8 cellular contexts compared by ENCODE assay signal in genomic region chr19:8396563-8397203, GRCh38. TPM values are rescaled to one million over a fixed set of nuclear protein-coding genes. Genes with fewer than 3 reads are reported as not detected.
A peak's percentile ranks its signal among the peaks of the same experiment; 100 is the strongest.
DNase-seq lines count a peak whose midpoint lies in the region; ATAC-seq and TF ChIP-seq lines count a peak whose summit lies in the region.

No MANE protein-coding gene starts in this region.

- H3K27me3 ChIP-seq in AG04450 (ENCODE audit: control insufficient read depth, insufficient read depth, low read length) (no peaks in the 10 kb centered on the region), psoas muscle (ENCODE audit: insufficient read depth in 3 of 3, low read length in 2 of 3) (no peaks in the 10 kb centered on the region)

- no peak overlapping the region for H3K4me3 ChIP-seq in AG04450 (ENCODE audit: low read depth, low read length)
- H3K4me3 ChIP-seq in psoas muscle: no peak overlapping the region

- CTCF ChIA-PET in AG04450 (lab: Charles Lee): interaction anchor here (0.9 to 1.0 kb wide), 4 partner anchors 42 to 61 kb away, joined by 3 to 7 read pairs (median 6); no protein-coding TSS in a partner anchor

- H3K27ac ChIP-seq in AG04450 (ENCODE audit: low read depth, low read length) (no peak overlapping the region), psoas muscle (no peak overlapping the region)

- peak; percentile 19 to 50 (median 34) for ATAC-seq in psoas muscle
- ATAC-seq in GM21447 (IDR thresholded peaks at IDR 0.05; ENCODE audit: unreplicated experiment): no peak

- H3K4me1 ChIP-seq in psoas muscle: peaks cover 50% of the 10 kb centered on the region

- POLR2A ChIA-PET in AG04450 (lab: Yijun Ruan, JAX): no interaction called here

- WGBS in psoas muscle, 3 donors: 59 to 75% (median 67%) methylated on average over 17 to 22 of the region's 22 CpGs

- TF ChIP-seq CTCF in AG04450 (IDR thresholded peaks at IDR 0.05; ENCODE audit: low read depth, low read length): peak; percentile 72
- TF ChIP-seq CTCF in psoas muscle (IDR thresholded peaks at IDR 0.05): peak; percentile 55

- DNase-seq in AG04450 (ENCODE audit: low read depth, low spot score) (no peak), HCEC 1CT (peak; percentile 46), SKM-1 treated with dmso at 0.1 percent for 144 hours (lab: John Stamatoyannopoulos, UW; ENCODE audit: unreplicated experiment) (peak; percentile 60), globus pallidus (ENCODE audit: low spot score) (peak; percentile 80), psoas muscle (peak; percentile 73 to 83), NCI-H1105 treated with DMSO at 0.1 percent for 48 hours (lab: John Stamatoyannopoulos, UW) (no peak)
- peak; percentile 73 for DNase-seq in activated naive CD4-positive, alpha-beta T cell treated with anti-CD3 and anti-CD28 coated beads, Interleukin-2, amount 50 U/mL, for 16 hours

- intact Hi-C loops in psoas muscle (cut with DNase I): loop anchor here in 1 of 2 donors (2.0 kb wide), 1 partner anchor 42 kb away; no protein-coding TSS in a partner anchor

- peaks cover 0 to 20% of the 10 kb centered on the region in 2 donors for H3K36me3 ChIP-seq in psoas muscle (ENCODE audit: insufficient read depth in 1 of 2, low read depth in 1 of 2)

- no peaks in the 10 kb centered on the region; the same call in 1 of the 2 replicates for H3K9me3 ChIP-seq in AG04450 (ENCODE audit: control insufficient read depth, insufficient read depth, low read length)
- H3K9me3 ChIP-seq in psoas muscle: no peaks in the 10 kb centered on the region

RNA-seq across cellular contexts. Expression of gene RAB11B, which starts 6.5 kb away (rescaled TPM):
- polyA plus RNA-seq in AG04450 (2011; rRNA removed) (25.3 and 37.6 TPM in 2 replicates), psoas muscle (10 to 100 TPM; 43.9 to 59.9 (median 56.9) TPM)
- polyA minus RNA-seq in AG04450 (2011; rRNA and poly(A)+ RNA removed): 18.3 and 22.0 TPM in 2 replicates
- 100 to 1,000 TPM in 1 of 4 donors, 10 to 100 TPM in 3; 77.1 to 130 (median 82.2) TPM for total RNA-seq in psoas muscle

RNA-seq across cellular contexts. Expression of gene MARCHF2, which starts 16.4 kb away (rescaled TPM):
- 14.7 and 20.0 TPM in 2 replicates for polyA plus RNA-seq in AG04450 (2011; rRNA removed)
- 14.4 and 16.5 TPM in 2 replicates for polyA minus RNA-seq in AG04450 (2011; rRNA and poly(A)+ RNA removed)
- total RNA-seq in psoas muscle: 10 to 100 TPM; 47.7 to 56.0 (median 52.2) TPM
- 10 to 100 TPM; 32.8 to 55.6 (median 48.9) TPM for polyA plus RNA-seq in psoas muscle

RNA-seq across cellular contexts. Expression of gene ANGPTL4, which starts 32.7 kb away (rescaled TPM):
- polyA plus RNA-seq in AG04450 (2011; rRNA removed) (1.3 and 1.7 TPM in 2 replicates), psoas muscle (100 to 1,000 TPM in 1 of 3 donors, 10 to 100 TPM in 2; 17.2 to 235 (median 19.1) TPM)
- 0.43 and 0.83 TPM in 2 replicates for polyA minus RNA-seq in AG04450 (2011; rRNA and poly(A)+ RNA removed)
- 100 to 1,000 TPM in 1 of 4 donors, 10 to 100 TPM in 3; 10.7 to 118 (median 44.7) TPM for total RNA-seq in psoas muscle

RNA-seq across cellular contexts. Expression of gene HNRNPM, which starts 48.1 kb away (rescaled TPM):
- polyA plus RNA-seq in AG04450 (2011; rRNA removed): 99.6 and 122 TPM in 2 replicates
- 51.2 and 60.4 TPM in 2 replicates for polyA minus RNA-seq in AG04450 (2011; rRNA and poly(A)+ RNA removed)
- total RNA-seq in psoas muscle: 10 to 100 TPM; 73.2 to 92.2 (median 84.1) TPM
- polyA plus RNA-seq in psoas muscle: 100 to 1,000 TPM in 2 of 3 donors, 10 to 100 TPM in 1; 53.2 to 146 (median 118) TPM

RNA-seq across cellular contexts. Expression of gene KANK3, which starts 53.6 kb away (rescaled TPM):
- polyA plus RNA-seq in AG04450 (2011; rRNA removed): 0.07 TPM in 1 of 2 replicates, not detected in the other
- not detected in 2 replicates for polyA minus RNA-seq in AG04450 (2011; rRNA and poly(A)+ RNA removed)
- 10 to 100 TPM in 2 of 4 donors, 1 to 10 TPM in 2; 7.1 to 14.2 (median 9.7) TPM for total RNA-seq in psoas muscle
- 1 to 10 TPM; 5.1 to 9.4 (median 7.7) TPM for polyA plus RNA-seq in psoas muscle

Comparison
In these comparisons a context has a peak if more than half of its experiments do, and no peak if none do; other contexts are left out.
1. DNase-seq: peak in HCEC 1CT (single experiment), SKM-1 treated with dmso at 0.1 percent for 144 hours (single experiment), activated naive CD4-positive, alpha-beta T cell treated with anti-CD3 and anti-CD28 coated beads, Interleukin-2, amount 50 U/mL, for 16 hours (single experiment), globus pallidus (single experiment) and psoas muscle (2 of 2); none in AG04450 (single experiment) and NCI-H1105 treated with DMSO at 0.1 percent for 48 hours (single experiment).